8 cellular contexts compared by ENCODE assay signal in genomic region chr9:63859090-63859474, GRCh38.
DNase-seq lines count a peak whose midpoint lies in the region; ATAC-seq and TF ChIP-seq lines count a peak whose summit lies in the region.
"Not testable (repeated sequence)": the region's sequence is repeated elsewhere in the genome, so short reads cannot be mapped to it uniquely, and the experiment has no call there.

No MANE protein-coding gene starts in this region.

- TF ChIP-seq EP300 in SK-N-SH (IDR thresholded peaks at IDR 0.05; ENCODE audit: borderline replicate concordance in 1 of 2, low read depth in 1 of 2, low read length in 1 of 2) = not testable (repeated sequence)

- not testable (repeated sequence) for H3K36me3 ChIP-seq in SK-N-SH (replicated peaks in 1 of 2; ENCODE audit: control insufficient read depth in 1 of 2, insufficient read depth in 2 of 2, low read length in 1 of 2); colonic mucosa; heart left ventricle; mucosa of stomach (ENCODE audit: control insufficient read depth, insufficient read depth, low read length)

- H3K27ac ChIP-seq in 22Rv1 (peak overlapping the region; percentile 82), SK-N-SH (ENCODE audit: low read depth in 2 of 2, low read length in 1 of 2) (peak overlapping the region; percentile 58 to 71), heart left ventricle (peak overlapping the region in 6 of 12 donors; percentile 22 to 82 (median 53))
- not testable (repeated sequence) for H3K27ac ChIP-seq in colonic mucosa

- H3K9ac ChIP-seq in SK-N-SH (peak overlapping the region; percentile 86), mucosa of stomach (ENCODE audit: low read length) (peak overlapping the region; percentile 57)
- H3K9ac ChIP-seq in colonic mucosa (ENCODE audit: low read depth in 2 of 2, low read length in 2 of 2) = not testable (repeated sequence)

- intact Hi-C loops in colonic mucosa (cut with DNase I); heart left ventricle (cut with DNase I): not testable (repeated sequence)

- CTCF ChIA-PET in SK-N-SH (lab: Yijun Ruan, JAX); activated naive CD4-positive, alpha-beta T cell treated with anti-CD3 and anti-CD28 coated beads, Interleukin-2, amount 10 ng/mL, durations not matched to agents 7 days and 5 days (lab: Charles Lee): not testable (repeated sequence)

- peak; percentile 32 for DNase-seq in SK-N-SH
- DNase-seq in activated naive CD4-positive, alpha-beta T cell treated with anti-CD3 and anti-CD28 coated beads, Interleukin-2, amount 10 ng/mL, durations not matched to agents 7 days and 5 days; colonic mucosa: not testable (repeated sequence)
- DNase-seq in heart left ventricle = peak in 4 of 5 donors; percentile 13 to 57 (median 28)

- H3K4me1 Mint-ChIP-seq in activated naive CD4-positive, alpha-beta T cell treated with anti-CD3 and anti-CD28 coated beads, Interleukin-2, amount 10 ng/mL, durations not matched to agents 7 days and 5 days; stimulated activated naive CD8-positive, alpha-beta T cell treated with anti-CD3 and anti-CD28 coated beads, Interleukin-15, Interleukin-2, amounts not matched to agents 100 ng/mL and 50 ng/mL, for 24 hours (ENCODE audit: low read depth): not testable (repeated sequence)

- H4K20me1 ChIP-seq in SK-N-SH (ENCODE audit: insufficient read depth) = not testable (repeated sequence)

- TF ChIP-seq RAD21 in SK-N-SH (IDR thresholded peaks at IDR 0.05; ENCODE audit: low read length) = not testable (repeated sequence)

- peak; percentile 20 for ATAC-seq in GM21367 (IDR thresholded peaks at IDR 0.05; ENCODE audit: unreplicated experiment)
- ATAC-seq in heart left ventricle = not testable (repeated sequence)

- 1% methylated on average over 10 of the region's 24 CpGs for WGBS in SK-N-SH (ENCODE audit: low lambda C conversion rate)
- WGBS in heart left ventricle, 4 donors = 24 to 45% (median 38%) methylated on average over 10 to 24 of the region's 24 CpGs

- peaks cover 15% of the 10 kb centered on the region for H3K79me2 ChIP-seq in SK-N-SH (ENCODE audit: insufficient read depth)

- H3K4me1 ChIP-seq in SK-N-SH (ENCODE audit: control insufficient read depth in 1 of 2, insufficient read depth in 2 of 2, low read depth in 1 of 2, low read length in 1 of 2); colonic mucosa; heart left ventricle; mucosa of stomach (ENCODE audit: control insufficient read depth, insufficient read depth, low read length): not testable (repeated sequence)

- H3K9me2 ChIP-seq in SK-N-SH = not testable (repeated sequence)

- H3K4me2 ChIP-seq in SK-N-SH = peak overlapping the region; percentile 85

- H3K27me3 ChIP-seq in SK-N-SH (ENCODE audit: insufficient read depth); colonic mucosa; heart left ventricle; mucosa of stomach (ENCODE audit: control insufficient read depth, insufficient read depth, low read length): not testable (repeated sequence)

- TF ChIP-seq CTCF in 22Rv1 (IDR thresholded peaks at IDR 0.05); SK-N-SH (IDR thresholded peaks at IDR 0.05); colonic mucosa (IDR thresholded peaks at IDR 0.05); heart left ventricle (IDR thresholded peaks at IDR 0.05): not testable (repeated sequence)

- not testable (repeated sequence) for H3K9me3 ChIP-seq in SK-N-SH; colonic mucosa; heart left ventricle; mucosa of stomach (ENCODE audit: control insufficient read depth, low read length)

- not testable (repeated sequence) for H3K27me3 Mint-ChIP-seq in activated naive CD4-positive, alpha-beta T cell treated with anti-CD3 and anti-CD28 coated beads, Interleukin-2, amount 10 ng/mL, durations not matched to agents 7 days and 5 days; stimulated activated naive CD8-positive, alpha-beta T cell treated with anti-CD3 and anti-CD28 coated beads, Interleukin-15, Interleukin-2, amounts not matched to agents 100 ng/mL and 50 ng/mL, for 24 hours

- H3K36me3 Mint-ChIP-seq in activated naive CD4-positive, alpha-beta T cell treated with anti-CD3 and anti-CD28 coated beads, Interleukin-2, amount 10 ng/mL, durations not matched to agents 7 days and 5 days; stimulated activated naive CD8-positive, alpha-beta T cell treated with anti-CD3 and anti-CD28 coated beads, Interleukin-15, Interleukin-2, amounts not matched to agents 100 ng/mL and 50 ng/mL, for 24 hours (ENCODE audit: low read depth): not testable (repeated sequence)

- H3F3A ChIP-seq in SK-N-SH (replicated peaks; ENCODE audit: insufficient read depth) = not testable (repeated sequence)

- peak overlapping the region; percentile 94 for H2AFZ ChIP-seq in SK-N-SH (ENCODE audit: low read depth)

- H3K4me3 ChIP-seq in SK-N-SH (ENCODE audit: low read depth in 2 of 2, low read length in 1 of 2) = peak overlapping the region; percentile 71 to 97
- peak overlapping the region; percentile 20 for H3K4me3 ChIP-seq in colonic mucosa
- peak overlapping the region in 11 of 12 donors; percentile 13 to 74 (median 52) for H3K4me3 ChIP-seq in heart left ventricle
- H3K4me3 ChIP-seq in mucosa of stomach (ENCODE audit: low read length) = not testable (repeated sequence)

- peak overlapping the region; percentile 35 for H3K4me3 Mint-ChIP-seq in activated naive CD4-positive, alpha-beta T cell treated with anti-CD3 and anti-CD28 coated beads, Interleukin-2, amount 10 ng/mL, durations not matched to agents 7 days and 5 days
- peak overlapping the region; percentile 54 for H3K4me3 Mint-ChIP-seq in stimulated activated naive CD8-positive, alpha-beta T cell treated with anti-CD3 and anti-CD28 coated beads, Interleukin-15, Interleukin-2, amounts not matched to agents 100 ng/mL and 50 ng/mL, for 24 hours

- not testable (repeated sequence) for H3K27ac Mint-ChIP-seq in activated naive CD4-positive, alpha-beta T cell treated with anti-CD3 and anti-CD28 coated beads, Interleukin-2, amount 10 ng/mL, durations not matched to agents 7 days and 5 days; stimulated activated naive CD8-positive, alpha-beta T cell treated with anti-CD3 and anti-CD28 coated beads, Interleukin-15, Interleukin-2, amounts not matched to agents 100 ng/mL and 50 ng/mL, for 24 hours

- H3K9me3 Mint-ChIP-seq in activated naive CD4-positive, alpha-beta T cell treated with anti-CD3 and anti-CD28 coated beads, Interleukin-2, amount 10 ng/mL, durations not matched to agents 7 days and 5 days; stimulated activated naive CD8-positive, alpha-beta T cell treated with anti-CD3 and anti-CD28 coated beads, Interleukin-15, Interleukin-2, amounts not matched to agents 100 ng/mL and 50 ng/mL, for 24 hours: not testable (repeated sequence)

- POLR2A ChIA-PET in SK-N-SH (lab: Yijun Ruan, JAX) = not testable (repeated sequence)

- TF ChIP-seq POLR2A in heart left ventricle (IDR thresholded peaks at IDR 0.05) = not testable (repeated sequence)
